Comparison of ENCODE assay signal across 8 cellular contexts in genomic region chr1:202398439-202398838, GRCh38. TPM values are rescaled to one million over a fixed set of nuclear protein-coding genes. Genes with fewer than 3 reads are reported as not detected.
DNase-seq lines count a peak whose midpoint lies in the region; ATAC-seq and TF ChIP-seq lines count a peak whose summit lies in the region.
"Not testable (repeated sequence)": the region's sequence is repeated elsewhere in the genome, so short reads cannot be mapped to it uniquely, and the experiment has no call there.

No MANE protein-coding gene starts in this region.

- TF ChIP-seq CTCF in left ventricle myocardium inferior (IDR thresholded peaks at IDR 0.05; ENCODE audit: borderline replicate concordance); psoas muscle (IDR thresholded peaks at IDR 0.05): not testable (repeated sequence)

- H3K4me1 ChIP-seq in left ventricle myocardium inferior (peaks cover 72% of the 10 kb centered on the region), psoas muscle (peaks cover 33% of the 10 kb centered on the region)

- peak overlapping the region; percentile 57 for H3K27ac ChIP-seq in left ventricle myocardium inferior (replicated peaks)
- peak overlapping the region; percentile 71 for H3K27ac ChIP-seq in psoas muscle
- peak overlapping the region; percentile 17 for H3K27ac ChIP-seq in substantia nigra (ENCODE audit: low read depth, low read length, poor library complexity, severe bottlenecking)

- peak; percentile 88 for DNase-seq in G401 (ENCODE audit: low spot score)
- DNase-seq in NCI-H446 treated with DMSO at 0.1 percent for 48 hours (lab: John Stamatoyannopoulos, UW): peak; percentile 38
- DNase-seq in cerebellar nuclear complex (lab: John Stamatoyannopoulos, UW): peak; percentile 52 to 73
- not testable (repeated sequence) for DNase-seq in Right ventricle myocardium superior, left ventricle myocardium inferior, psoas muscle
- DNase-seq in medulla oblongata (ENCODE audit: extremely low spot score): peak; percentile 49
- peak in 6 of 49 donors; percentile 4 to 37 (median 21) for DNase-seq in substantia nigra (lab: John Stamatoyannopoulos, UW)

- not testable (repeated sequence) for H3K4me3 ChIP-seq in left ventricle myocardium inferior, psoas muscle

- not testable (repeated sequence) for H3K27me3 ChIP-seq in left ventricle myocardium inferior (ENCODE audit: low read depth); psoas muscle (ENCODE audit: insufficient read depth in 3 of 3, low read length in 2 of 3)

- H3K36me3 ChIP-seq in left ventricle myocardium inferior; psoas muscle (ENCODE audit: insufficient read depth in 1 of 2, low read depth in 1 of 2): not testable (repeated sequence)

- intact Hi-C loops in Right ventricle myocardium superior (cut with DNase I); left ventricle myocardium inferior (cut with micrococcal nuclease): not testable (repeated sequence)
- intact Hi-C loops in psoas muscle (cut with DNase I): loop anchor here in 1 of 2 donors (5.0 kb wide), 1 partner anchor 46 kb away; no protein-coding TSS in a partner anchor

- 34 to 38% (median 37%) methylated on average over 1 of the region's 1 CpG for WGBS in psoas muscle, 3 donors

- ATAC-seq in Right ventricle myocardium superior (ENCODE audit: poor library complexity) (peak; percentile 71), psoas muscle (peak in 2 of 4 donors; percentile 28 to 34)

- in situ Hi-C loops in G401 (cut with HindIII; ENCODE audit: low sequenced_read_pairs): not testable (repeated sequence)

- not testable (repeated sequence) for H3K9me3 ChIP-seq in left ventricle myocardium inferior (replicated peaks); psoas muscle

RNA-seq across cellular contexts. Expression of gene PPP1R12B, which starts 49.9 kb away (rescaled TPM):
- 7.4 and 10.8 TPM in 2 replicates for total RNA-seq in G401 (2014; rRNA removed; shearing (Covaris generic))
- total RNA-seq in Right ventricle myocardium superior (636 TPM), left ventricle myocardium inferior (706 TPM), psoas muscle (100 to 1,000 TPM in 3 of 4 donors, 10 to 100 TPM in 1; 86.1 to 189 (median 158) TPM)
- 10 to 100 TPM in 2 of 3 donors, 1 to 10 TPM in 1; 8.3 to 73.3 (median 18.7) TPM for polyA plus RNA-seq in psoas muscle

RNA-seq across cellular contexts. Expression of gene UBE2T, which starts 56.7 kb away (rescaled TPM):
- 70.9 and 95.3 TPM in 2 replicates for total RNA-seq in G401 (2014; rRNA removed; shearing (Covaris generic))
- total RNA-seq in Right ventricle myocardium superior (14.1 TPM), left ventricle myocardium inferior (11.8 TPM), psoas muscle (10 to 100 TPM in 2 of 4 donors, 1 to 10 TPM in 2; 4.9 to 11.5 (median 7.6) TPM)
- polyA plus RNA-seq in psoas muscle: 10 to 100 TPM; 10.7 to 38.5 (median 19.6) TPM

Comparison
In these comparisons a context has a peak if more than half of its experiments do, and no peak if none do; other contexts are left out.
1. H3K27ac ChIP-seq: peak in every context shown above with its lines; median percentile 71 in psoas muscle; 57 in left ventricle myocardium inferior; 17 in substantia nigra.